ENCODE assay signal across 15 cellular contexts in genomic region chr18:10023853-10024638, GRCh38.
DNase-seq lines count a peak whose midpoint lies in the region; ATAC-seq and TF ChIP-seq lines count a peak whose summit lies in the region.
"Had no signal": no experiment of that assay in that cellular context is flagged by ENCODE, and none has a peak within 500 bp of the region (broad histone marks: within the 10 kb centered on the region; RNA-seq: fewer than 3 reads in every experiment).

No MANE protein-coding gene starts in this region.

- DNase-seq in DMS153 treated with DMSO at 0.1 percent for 48 hours (lab: John Stamatoyannopoulos, UW; ENCODE audit: unreplicated experiment) = peak; percentile 27
- peak; percentile 71 for DNase-seq in NCI-H1436 treated with DMSO at 0.1 percent for 48 hours (lab: John Stamatoyannopoulos, UW)
- DNase-seq in NOMO-1 treated with DMSO at 0.1 percent for 48 hours (lab: John Stamatoyannopoulos, UW; ENCODE audit: unreplicated experiment) = peak; percentile 59
- DNase-seq in mucosa of descending colon = no peak
- no peak for DNase-seq in substantia nigra (lab: John Stamatoyannopoulos, UW)
- no peak for DNase-seq in dedifferentiated amniotic fluid mesenchymal stem cell (ENCODE audit: extremely low spot score)
- DNase-seq: activated CD8-positive, alpha-beta memory T cell treated with anti-CD3 and anti-CD28 coated beads, Interleukin-2, amount 50 U/mL, for 48 hours; DND-41; stimulated activated CD4-positive, alpha-beta T cell treated with anti-CD3 and anti-CD28 coated beads, Interleukin-12 subunit alpha, Interleukin-12 subunit beta, amount 100 ng/mL, for 4 hours; testis had no signal

- TF ChIP-seq CTCF in nephron (IDR thresholded peaks at IDR 0.05; ENCODE audit: unreplicated experiment in 3 of 3) = no peak
- TF ChIP-seq CTCF in mucosa of descending colon (IDR thresholded peaks at IDR 0.05) = no peak

- peak overlapping the region in 2 of 3 experiments; percentile 4 to 14 for H3K27ac Mint-ChIP-seq in nephron
- H3K27ac Mint-ChIP-seq: activated naive CD4-positive, alpha-beta T cell treated with anti-CD3 and anti-CD28 coated beads, Interleukin-2, amount 50 U/mL, for 72 hours had no signal

- no peak overlapping the region for H3K4me3 Mint-ChIP-seq in nephron

- no peaks in the 10 kb centered on the region for H3K36me3 ChIP-seq in mucosa of descending colon (ENCODE audit: low read depth)

- H3K4me1 ChIP-seq in mucosa of descending colon (ENCODE audit: low read depth) = no peaks in the 10 kb centered on the region
- H3K4me1 ChIP-seq: parathyroid adenoma had no signal

- H3K4me1 Mint-ChIP-seq in nephron = peaks cover 13% of the 10 kb centered on the region

- ATAC-seq in mucosa of descending colon (no peak), HG02588 (IDR thresholded peaks at IDR 0.05; ENCODE audit: unreplicated experiment) (no peak)
- ATAC-seq: activated CD4-positive, CD25-positive, alpha-beta regulatory T cell treated with anti-CD3 and anti-CD28 coated beads, Interleukin-2, amount 50 U/mL, for 24 hours; activated naive CD4-positive, alpha-beta T cell treated with anti-CD3 and anti-CD28 coated beads, Interleukin-2, amount 50 U/mL, for 72 hours had no signal

- peaks cover 9% of the 10 kb centered on the region for H3K27me3 Mint-ChIP-seq in nephron (ENCODE audit: low read depth)

- no peak overlapping the region for H3K27ac ChIP-seq in substantia nigra (ENCODE audit: low read depth, low read length, poor library complexity, severe bottlenecking)
- H3K27ac ChIP-seq: parathyroid adenoma, testis had no signal

- no peaks in the 10 kb centered on the region for H3K9me3 Mint-ChIP-seq in nephron
- H3K9me3 Mint-ChIP-seq: activated naive CD4-positive, alpha-beta T cell treated with anti-CD3 and anti-CD28 coated beads, Interleukin-2, amount 50 U/mL, for 72 hours had no signal

- intact Hi-C loops in mucosa of descending colon (cut with DNase I, micrococcal nuclease) = no loop called here

- no peak overlapping the region for H3K4me3 ChIP-seq in mucosa of descending colon
- H3K4me3 ChIP-seq: testis had no signal

- no peaks in the 10 kb centered on the region for H3K9me3 ChIP-seq in mucosa of descending colon
- H3K9me3 ChIP-seq: testis had no signal

- H3K36me3 Mint-ChIP-seq in nephron (ENCODE audit: low read depth) = no peaks in the 10 kb centered on the region
- H3K36me3 Mint-ChIP-seq: activated naive CD4-positive, alpha-beta T cell treated with anti-CD3 and anti-CD28 coated beads, Interleukin-2, amount 50 U/mL, for 72 hours had no signal

Comparison
In these comparisons a context has a peak if more than half of its experiments do, and no peak if none do; other contexts are left out.
1. DNase-seq: peak in DMS153 treated with DMSO at 0.1 percent for 48 hours (single experiment), NCI-H1436 treated with DMSO at 0.1 percent for 48 hours (single experiment) and NOMO-1 treated with DMSO at 0.1 percent for 48 hours (single experiment); none in mucosa of descending colon (0 of 3), substantia nigra (0 of 49) and dedifferentiated amniotic fluid mesenchymal stem cell (single experiment).